ENCODE assay signal across 18 cellular contexts in the genomic region with DNA sequence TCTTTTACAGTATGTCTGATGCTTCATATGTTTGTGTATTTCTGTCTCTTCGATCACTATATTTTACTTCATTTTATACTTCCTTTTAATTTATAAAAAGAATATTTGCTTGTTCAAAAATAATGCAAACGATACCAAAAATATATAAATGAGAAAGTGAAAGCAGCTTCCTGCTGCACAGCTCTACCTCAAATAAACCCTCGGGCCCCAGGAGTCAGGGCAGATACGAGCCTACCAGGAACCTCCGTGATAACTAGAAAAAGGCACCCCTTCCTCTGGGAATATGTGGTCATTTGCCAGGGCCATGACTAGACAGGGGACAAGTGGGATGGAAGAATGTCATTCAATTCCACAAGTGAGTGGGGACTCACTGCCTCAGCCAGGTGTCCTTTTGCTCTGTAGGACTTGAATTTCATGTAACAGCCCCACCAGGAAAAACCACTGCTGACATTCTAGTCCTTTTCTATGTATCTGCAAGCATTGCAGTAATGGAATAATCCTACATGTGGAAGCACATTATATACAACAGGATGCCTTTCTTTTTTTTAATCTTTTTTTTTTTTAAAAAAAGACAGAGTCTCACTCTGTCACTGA.
DNase-seq lines count a peak whose midpoint lies in the region; ATAC-seq and TF ChIP-seq lines count a peak whose summit lies in the region.
"Had no signal": no experiment of that assay in that cellular context is flagged by ENCODE, and none has a peak within 500 bp of the region (broad histone marks: within the 10 kb centered on the region; RNA-seq: fewer than 3 reads in every experiment).

No MANE protein-coding gene starts in this region.

- peak; percentile 68 for ATAC-seq in GM19035 (IDR thresholded peaks at IDR 0.05; ENCODE audit: unreplicated experiment)
- ATAC-seq in HG02798 (IDR thresholded peaks at IDR 0.05; ENCODE audit: poor library complexity, unreplicated experiment) = peak; percentile 58
- ATAC-seq in HG03565 (IDR thresholded peaks at IDR 0.05; ENCODE audit: unreplicated experiment) = peak; percentile 60
- ATAC-seq: SK-N-SH treated with all-trans-retinoic acid at 6 μM for 48 hours had no signal

- no peaks in the 10 kb centered on the region for H3K27me3 ChIP-seq in BE2C
- H3K27me3 ChIP-seq: ovary had no signal

- H3K36me3 ChIP-seq in BE2C = no peaks in the 10 kb centered on the region
- H3K36me3 ChIP-seq: ovary had no signal

- TF ChIP-seq CTCF in BE2C (IDR thresholded peaks at IDR 0.05; ENCODE audit: low read depth, low read length) = no peak

- no peaks in the 10 kb centered on the region; the same call in 1 of the 2 replicates for H3K4me1 ChIP-seq in BE2C
- H3K4me1 ChIP-seq: Caco-2 had no signal

- H3K4me3 ChIP-seq in GM08714 (ENCODE audit: low read length) (peak overlapping the region; percentile 58; the same call in 1 of the 2 replicates), BE2C (ENCODE audit: low read depth, low read length) (no peak overlapping the region)
- H3K4me3 ChIP-seq: ovary, smooth muscle cell had no signal

- no peaks in the 10 kb centered on the region for H3K9me3 ChIP-seq in BE2C
- H3K9me3 ChIP-seq: Caco-2, ovary had no signal

- no peak for DNase-seq in NCI-H1048 (lab: John Stamatoyannopoulos, UW)
- no peak for DNase-seq in DMS153 (lab: John Stamatoyannopoulos, UW)
- no peak for DNase-seq in BE2C
- DNase-seq in D341Med (ENCODE audit: low spot score) = no peak
- DNase-seq: ACHN; activated naive CD4-positive, alpha-beta T cell; Caco-2; cortex of kidney; HCEC 1CT; NCI-H1694; NCI-H524 treated with DMSO at 0.1 percent for 48 hours; ovary had no signal
